Comparison of ENCODE assay signal across 8 cellular contexts in genomic region chr1:10431065-10431730, GRCh38.
DNase-seq lines count a peak whose midpoint lies in the region; ATAC-seq and TF ChIP-seq lines count a peak whose summit lies in the region.

No MANE protein-coding gene starts in this region.

- no peaks in the 10 kb centered on the region for H3K9me3 Mint-ChIP-seq in central memory CD8-positive, alpha-beta T cell

- H3K27me3 ChIP-seq in OCI-LY3 (ENCODE audit: low read depth, low read length) (no peaks in the 10 kb centered on the region), muscle layer of colon (ENCODE audit: control insufficient read depth in 1 of 2, insufficient read depth in 2 of 2, low read length in 2 of 2) (no peaks in the 10 kb centered on the region)

- no peak for TF ChIP-seq CTCF in OCI-LY3 (IDR thresholded peaks at IDR 0.05; ENCODE audit: low read depth, low read length)

- peaks cover 10% of the 10 kb centered on the region for H3K36me3 Mint-ChIP-seq in central memory CD8-positive, alpha-beta T cell (ENCODE audit: insufficient read depth)

- ATAC-seq in activated CD4-positive, CD25-positive, alpha-beta regulatory T cell treated with anti-CD3 and anti-CD28 coated beads, Interleukin-2, amount 50 U/mL, for 24 hours, result peak; percentile 0 to 3
- ATAC-seq in central memory CD8-positive, alpha-beta T cell (replicated peaks; ENCODE audit: extremely low read depth, poor library complexity, severe bottlenecking), result peak; percentile 3
- ATAC-seq in HG03039 (IDR thresholded peaks at IDR 0.05; ENCODE audit: unreplicated experiment), result no peak

- H3K4me1 Mint-ChIP-seq in central memory CD8-positive, alpha-beta T cell, result peaks cover 8% of the 10 kb centered on the region

- DNase-seq in activated CD4-positive, CD25-positive, alpha-beta regulatory T cell (lab: John Stamatoyannopoulos, UW), result no peak
- no peak for DNase-seq in central memory CD8-positive, alpha-beta T cell (ENCODE audit: low spot score in 2 of 2)
- DNase-seq in ecto neural progenitor cell (ENCODE audit: low spot score) (no peak), NCI-H774 (lab: John Stamatoyannopoulos, UW) (no peak)

- peak overlapping the region; percentile 93 for H3K4me3 ChIP-seq in OCI-LY3 (ENCODE audit: low read length)
- H3K4me3 ChIP-seq in muscle layer of colon (ENCODE audit: low read depth in 1 of 2, low read length in 2 of 2), result peak overlapping the region; percentile 86 to 93

- no peaks in the 10 kb centered on the region for H3K27me3 Mint-ChIP-seq in central memory CD8-positive, alpha-beta T cell

- H3K4me1 ChIP-seq in OCI-LY3 (ENCODE audit: low read length) (peaks cover 33% of the 10 kb centered on the region), muscle layer of colon (ENCODE audit: insufficient read depth, low read length) (no peaks in the 10 kb centered on the region)

- H4K20me1 ChIP-seq in OCI-LY3 (ENCODE audit: insufficient read depth, low read length), result no peaks in the 10 kb centered on the region

- H3K4me2 ChIP-seq in OCI-LY3 (ENCODE audit: low read length), result peak overlapping the region; percentile 88

- peak overlapping the region; percentile 41; the same call in 1 of the 2 replicates for H2AFZ ChIP-seq in OCI-LY3 (ENCODE audit: low read depth, low read length)

- H3K27ac Mint-ChIP-seq in central memory CD8-positive, alpha-beta T cell (ENCODE audit: low read depth), result peak overlapping the region; percentile 80

- H3K27ac ChIP-seq in OCI-LY3 (ENCODE audit: low read length) (peak overlapping the region; percentile 6), muscle layer of colon (ENCODE audit: low read depth, low read length) (peak overlapping the region; percentile 74)

- H3K9ac ChIP-seq in OCI-LY3 (ENCODE audit: low read length) (peak overlapping the region; percentile 82), muscle layer of colon (ENCODE audit: low read length) (peak overlapping the region; percentile 74)

- H3K79me2 ChIP-seq in OCI-LY3 (ENCODE audit: low read length), result peaks cover 8% of the 10 kb centered on the region

- H3K9me3 ChIP-seq in OCI-LY3 (ENCODE audit: insufficient read depth, low read length) (no peaks in the 10 kb centered on the region), muscle layer of colon (ENCODE audit: low read length) (no peaks in the 10 kb centered on the region)

- H3K36me3 ChIP-seq in OCI-LY3 (replicated peaks; ENCODE audit: low read depth, low read length), result no peaks in the 10 kb centered on the region
- H3K36me3 ChIP-seq in muscle layer of colon (ENCODE audit: insufficient read depth, low read length), result no peaks in the 10 kb centered on the region

- peak overlapping the region; percentile 89 for H3K4me3 Mint-ChIP-seq in central memory CD8-positive, alpha-beta T cell
